ENCODE assay signal across 19 cellular contexts in genomic region chr1:204396015-204396583, GRCh38.
"Had no signal": no experiment of that assay in that cellular context is flagged by ENCODE, and none has a peak within 500 bp of the region (broad histone marks: within the 10 kb centered on the region; RNA-seq: fewer than 3 reads in every experiment).

No MANE protein-coding gene starts in this region.

- H3K9me3 ChIP-seq: heart left ventricle, mucosa of descending colon, psoas muscle, right lobe of liver, tibial artery, upper lobe of left lung, uterus had no signal

- H3K36me3 ChIP-seq: uterus had no signal

- H3K4me1 ChIP-seq: heart left ventricle, parathyroid adenoma, psoas muscle, right lobe of liver, tibial artery, upper lobe of left lung, uterus had no signal

- ATAC-seq: esophagus mucosa; heart left ventricle; mucosa of descending colon; psoas muscle; right lobe of liver; stimulated activated effector memory CD8-positive, alpha-beta T cell treated with anti-CD3 and anti-CD28 coated beads, Interleukin-12 subunit alpha, Interleukin-12 subunit beta, amount 100 ng/mL, for 72 hours had no signal

- H3K27me3 Mint-ChIP-seq: stimulated activated naive CD8-positive, alpha-beta T cell treated with anti-CD3 and anti-CD28 coated beads, Interleukin-15, Interleukin-2, amounts not matched to agents 100 ng/mL and 50 ng/mL, for 24 hours had no signal

- H2AFZ ChIP-seq: parathyroid adenoma had no signal

- H3K9me3 Mint-ChIP-seq: dendritic cell treated with granulocyte-macrophage colony-stimulating factor and Interleukin-4, amounts not matched to agents 40 ng/mL and 50 ng/mL, for 4 days; stimulated activated effector memory CD8-positive, alpha-beta T cell treated with anti-CD3 and anti-CD28 coated beads, Interleukin-12 subunit alpha, Interleukin-12 subunit beta, amount 100 ng/mL, for 72 hours; stimulated activated naive CD8-positive, alpha-beta T cell treated with anti-CD3 and anti-CD28 coated beads, Interleukin-15, Interleukin-2, amounts not matched to agents 100 ng/mL and 50 ng/mL, for 24 hours had no signal

- H3K27me3 ChIP-seq: heart left ventricle, right lobe of liver, tibial artery, upper lobe of left lung, uterus had no signal

- H3K9ac ChIP-seq: parathyroid adenoma had no signal

- H3K27ac ChIP-seq: heart left ventricle, parathyroid adenoma, psoas muscle, right lobe of liver, tibial artery, upper lobe of left lung, uterus had no signal

- H3K4me1 Mint-ChIP-seq: nephron had no signal

- DNase-seq: heart left ventricle; hypothalamus; kidney glomerular epithelial cell; psoas muscle; retina; right lobe of liver; stimulated activated CD4-positive, alpha-beta T cell treated with anti-CD3 and anti-CD28 coated beads, Interleukin-4, amount 100 ng/mL, for 1 hour; stimulated activated CD8-positive, alpha-beta memory T cell treated with anti-CD3 and anti-CD28 coated beads, Interleukin-4, amount 100 ng/mL, for 48 hours; tibial artery; upper lobe of left lung; uterus had no signal

- H3K79me2 ChIP-seq: parathyroid adenoma had no signal

- FAIRE-seq: frontal cortex had no signal

- H3K4me3 ChIP-seq: heart left ventricle, mucosa of descending colon, psoas muscle, right lobe of liver, tibial artery, upper lobe of left lung, uterus had no signal

- H3K27ac Mint-ChIP-seq: dendritic cell treated with granulocyte-macrophage colony-stimulating factor and Interleukin-4, amounts not matched to agents 40 ng/mL and 50 ng/mL, for 4 days; nephron; stimulated activated effector memory CD8-positive, alpha-beta T cell treated with anti-CD3 and anti-CD28 coated beads, Interleukin-12 subunit alpha, Interleukin-12 subunit beta, amount 100 ng/mL, for 72 hours; stimulated activated naive CD8-positive, alpha-beta T cell treated with anti-CD3 and anti-CD28 coated beads, Interleukin-15, Interleukin-2, amounts not matched to agents 100 ng/mL and 50 ng/mL, for 24 hours had no signal

- H3K4me3 Mint-ChIP-seq: dendritic cell treated with granulocyte-macrophage colony-stimulating factor and Interleukin-4, amounts not matched to agents 40 ng/mL and 50 ng/mL, for 4 days; nephron; stimulated activated effector memory CD8-positive, alpha-beta T cell treated with anti-CD3 and anti-CD28 coated beads, Interleukin-12 subunit alpha, Interleukin-12 subunit beta, amount 100 ng/mL, for 72 hours; stimulated activated naive CD8-positive, alpha-beta T cell treated with anti-CD3 and anti-CD28 coated beads, Interleukin-15, Interleukin-2, amounts not matched to agents 100 ng/mL and 50 ng/mL, for 24 hours had no signal
